Comparison of ENCODE assay signal across 28 cellular contexts in the genomic region with DNA sequence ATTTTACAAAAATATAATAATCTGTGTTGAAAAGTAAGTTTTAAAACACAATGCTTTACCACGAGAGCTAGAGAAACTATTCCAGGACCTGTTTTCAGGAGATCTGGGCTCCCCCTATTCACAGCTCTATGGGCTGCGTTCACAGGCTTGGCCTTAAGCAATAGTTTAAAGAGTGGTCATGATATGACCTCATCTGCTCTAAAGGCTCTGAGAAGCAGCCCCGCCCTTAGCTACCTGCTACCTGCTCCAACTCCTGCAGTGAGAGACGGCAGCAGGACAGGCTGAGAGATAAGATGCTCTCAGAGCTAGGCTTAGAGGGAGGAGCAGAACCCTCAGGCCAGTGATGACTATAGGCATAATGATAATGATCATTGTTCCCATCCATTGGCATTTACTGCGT. TPM values are rescaled to one million over a fixed set of nuclear protein-coding genes. Genes with fewer than 3 reads are reported as not detected.
"Had no signal": no experiment of that assay in that cellular context is flagged by ENCODE, and none has a peak within 500 bp of the region (broad histone marks: within the 10 kb centered on the region; RNA-seq: fewer than 3 reads in every experiment).

No MANE protein-coding gene starts in this region.

- H3K4me1 Mint-ChIP-seq: mesothelial cell of epicardium; neural crest cell; stimulated activated effector memory CD8-positive, alpha-beta T cell treated with anti-CD3 and anti-CD28 coated beads, Interleukin-12 subunit alpha, Interleukin-12 subunit beta, amount 100 ng/mL, for 72 hours had no signal

- H3K27ac Mint-ChIP-seq: effector memory CD8-positive, alpha-beta T cell; mesothelial cell of epicardium; natural killer cell treated with Interleukin-12 subunit alpha and Interleukin-12 subunit beta and Interleukin-15 and Interleukin-18, amount 100 ng/mL, for 72 hours; progenitor cell of endocrine pancreas; stimulated activated effector memory CD8-positive, alpha-beta T cell treated with anti-CD3 and anti-CD28 coated beads, Interleukin-12 subunit alpha, Interleukin-12 subunit beta, amount 100 ng/mL, for 72 hours had no signal

- H3K9ac ChIP-seq: parathyroid adenoma had no signal

- H3K79me2 ChIP-seq: parathyroid adenoma had no signal

- H3K4me1 ChIP-seq: gastroesophageal sphincter, lower lobe of right lung, parathyroid adenoma, right atrium auricular region, sigmoid colon, thyroid gland, vagina had no signal

- H3K9me3 Mint-ChIP-seq: effector memory CD8-positive, alpha-beta T cell; natural killer cell treated with Interleukin-12 subunit alpha and Interleukin-12 subunit beta and Interleukin-15 and Interleukin-18, amount 100 ng/mL, for 72 hours had no signal

- H3K4me3 Mint-ChIP-seq: effector memory CD8-positive, alpha-beta T cell; memory B cell; mesothelial cell of epicardium; naive B cell; natural killer cell treated with Interleukin-12 subunit alpha and Interleukin-12 subunit beta and Interleukin-15 and Interleukin-18, amount 100 ng/mL, for 72 hours; neural crest cell; stimulated activated effector memory CD8-positive, alpha-beta T cell treated with anti-CD3 and anti-CD28 coated beads, Interleukin-12 subunit alpha, Interleukin-12 subunit beta, amount 100 ng/mL, for 72 hours had no signal

- H3K9me3 ChIP-seq: gastroesophageal sphincter, heart left ventricle, lower lobe of right lung, mucosa of descending colon, right atrium auricular region, sigmoid colon, thyroid gland, vagina had no signal

- H3K27me3 ChIP-seq: right atrium auricular region, sigmoid colon, stomach, thyroid gland, vagina had no signal

- DNase-seq: cortex of kidney; effector memory CD8-positive, alpha-beta T cell; foreskin fibroblast; heart left ventricle; hippocampal formation; left colon; left ventricle myocardium superior; lower lobe of right lung; mucosa of descending colon; naive B cell; sigmoid colon; stimulated activated CD4-positive, alpha-beta T cell treated with anti-CD3 and anti-CD28 coated beads, Interleukin-2, amount 100 ng/mL, for 24 hours; stimulated activated CD4-positive, alpha-beta T cell treated with anti-CD3 and anti-CD28 coated beads, Interleukin-4, amount 100 ng/mL, for 24 hours; stimulated activated naive CD4-positive, alpha-beta T cell treated with Interleukin-2 at 50 U/mL for 16 hours; stomach; thyroid gland had no signal

- ATAC-seq: effector memory CD8-positive, alpha-beta T cell; gastroesophageal sphincter; heart left ventricle; left colon; left ventricle myocardium superior; lower lobe of right lung; mucosa of descending colon; natural killer cell treated with Interleukin-12 subunit alpha and Interleukin-12 subunit beta and Interleukin-15 and Interleukin-18, amount 100 ng/mL, for 72 hours; stimulated activated effector memory CD8-positive, alpha-beta T cell treated with anti-CD3 and anti-CD28 coated beads, Interleukin-12 subunit alpha, Interleukin-12 subunit beta, amount 100 ng/mL, for 72 hours had no signal

- H3K27ac ChIP-seq: gastroesophageal sphincter, heart left ventricle, lower lobe of right lung, parathyroid adenoma, right atrium auricular region, sigmoid colon, stomach, thyroid gland, vagina had no signal

- H3K27me3 Mint-ChIP-seq: memory B cell, naive B cell had no signal

- H3K36me3 ChIP-seq: gastroesophageal sphincter, right atrium auricular region, sigmoid colon, thyroid gland, vagina had no signal

- H3K4me3 ChIP-seq: gastroesophageal sphincter, heart left ventricle, lower lobe of right lung, mucosa of descending colon, right atrium auricular region, sigmoid colon, stomach, thyroid gland, vagina had no signal

- H3K36me3 Mint-ChIP-seq: mesothelial cell of epicardium; stimulated activated effector memory CD8-positive, alpha-beta T cell treated with anti-CD3 and anti-CD28 coated beads, Interleukin-12 subunit alpha, Interleukin-12 subunit beta, amount 100 ng/mL, for 72 hours had no signal

RNA-seq across cellular contexts. Expression of gene ALOX5, which starts 12.6 kb away (rescaled TPM):
- total RNA-seq: dermis microvascular lymphatic vessel endothelial cell, neural crest cell, osteoblast had no signal
